1 cellular context compared by ENCODE assay signal in the genomic region with DNA sequence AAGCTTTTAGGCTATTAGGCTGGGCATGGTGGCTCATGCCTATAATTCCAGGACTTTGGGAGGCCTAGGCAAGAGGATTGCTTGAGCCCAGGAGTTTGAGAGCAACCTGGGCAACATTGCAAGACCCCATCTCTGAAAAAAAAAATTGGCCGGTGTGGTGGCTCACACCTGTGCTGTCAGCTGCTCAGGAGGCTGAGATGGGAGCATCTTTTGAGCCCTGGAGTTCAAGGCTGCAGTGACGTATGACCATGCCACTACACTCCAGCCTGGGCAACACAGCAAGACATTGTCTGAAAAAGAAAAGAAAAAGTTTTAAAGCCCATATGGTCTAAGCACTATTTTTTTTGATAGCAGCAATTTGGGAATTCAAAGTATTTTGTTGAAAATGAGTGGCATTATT.
TF ChIP-seq lines count a peak whose summit lies in the region.

No MANE protein-coding gene starts in this region.

TF ChIP-seq in GM12878, 131 proteins besides CTCF, POLR2A, EP300 and RAD21:
- TF ChIP-seq HDAC2 (IDR thresholded peaks at IDR 0.05): no peak
- no peak for TF ChIP-seq STAT1 (conservative IDR thresholded peaks at IDR 0.05)
- no peak for TF ChIP-seq ZSCAN29 (IDR thresholded peaks at IDR 0.05)
- no peak for TF ChIP-seq SRF (IDR thresholded peaks at IDR 0.05; ENCODE audit: low read depth in 2 of 2, low read length in 2 of 2)
- no peak for TF ChIP-seq BMI1 (IDR thresholded peaks at IDR 0.05; ENCODE audit: borderline replicate concordance)
- no peak for TF ChIP-seq ATF3 (IDR thresholded peaks at IDR 0.05; ENCODE audit: borderline replicate concordance, extremely low read depth, low read depth, low read length)
- no peak for TF ChIP-seq MYB (IDR thresholded peaks at IDR 0.05; ENCODE audit: borderline replicate concordance, low read depth, low read length)
- TF ChIP-seq PKNOX1 (IDR thresholded peaks at IDR 0.05): no peak
- TF ChIP-seq E2F4 (IDR thresholded peaks at IDR 0.05; ENCODE audit: low read depth, low read length): no peak
TF ChIP-seq in GM12878: peak in this region for 0.
